Comparison of ENCODE assay signal across 9 cellular contexts in the genomic region with DNA sequence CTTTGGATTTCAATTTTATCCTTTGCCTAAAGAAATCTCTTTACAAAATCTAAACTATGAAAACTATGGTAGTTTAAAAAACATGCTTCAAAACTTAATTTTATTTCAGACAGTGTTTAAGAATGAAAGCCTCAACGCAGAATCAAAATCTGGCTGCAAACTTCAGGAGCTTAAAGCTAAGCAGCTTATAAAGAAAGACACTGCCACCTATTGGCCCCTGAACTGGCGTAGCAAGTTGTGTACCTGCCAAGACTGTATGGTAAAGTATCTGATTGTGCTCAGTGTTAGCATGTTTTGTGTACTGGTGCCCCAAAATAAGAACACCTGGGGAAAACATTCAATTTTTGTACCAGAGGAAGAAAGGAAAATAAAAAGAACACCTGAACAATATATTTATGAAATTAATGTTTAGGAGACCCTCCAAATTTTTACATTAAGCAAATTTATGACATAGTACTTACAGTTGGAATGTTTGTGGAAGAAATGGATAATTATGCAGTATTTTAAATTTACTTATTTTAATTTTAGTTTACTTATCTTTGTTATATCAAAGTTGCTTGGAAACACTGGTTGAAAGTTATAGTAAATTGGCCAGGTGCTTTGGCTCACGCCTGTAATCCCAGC. TPM values are rescaled to one million over a fixed set of nuclear protein-coding genes. Genes with fewer than 3 reads are reported as not detected.
A peak's percentile ranks its signal among the peaks of the same experiment; 100 is the strongest.
DNase-seq lines count a peak whose midpoint lies in the region; ATAC-seq lines count a peak whose summit lies in the region.
"Had no signal": no experiment of that assay in that cellular context is flagged by ENCODE, and none has a peak within 500 bp of the region (broad histone marks: within the 10 kb centered on the region; RNA-seq: fewer than 3 reads in every experiment).

No MANE protein-coding gene starts in this region.

- peak; percentile 82 for ATAC-seq in GM21576 (IDR thresholded peaks at IDR 0.05; ENCODE audit: unreplicated experiment)
- ATAC-seq in naive thymus-derived CD4-positive, alpha-beta T cell: peak; percentile 87

- CTCF ChIA-PET in naive thymus-derived CD4-positive, alpha-beta T cell (lab: Charles Lee): interaction anchor here (0.6 to 2.3 kb wide), 11 partner anchors 11 to 1661 kb away, joined by 3 to 21 read pairs (median 4); partner anchors contain the start of genes LYSET and MOAP1

- DNase-seq in DMS53 treated with DMSO at 0.1 percent for 48 hours (lab: John Stamatoyannopoulos, UW; ENCODE audit: unreplicated experiment): peak; percentile 11
- peak; percentile 30 for DNase-seq in NCI-H128 (lab: John Stamatoyannopoulos, UW; ENCODE audit: unreplicated experiment)
- peak; percentile 20 for DNase-seq in T-helper 9 cell
- peak in 2 of 3 donors; percentile 22 to 36 for DNase-seq in effector memory CD4-positive, alpha-beta T cell
- DNase-seq in naive thymus-derived CD4-positive, alpha-beta T cell: peak in 7 of 9 donors; percentile 27 to 66 (median 56)
- DNase-seq in posterior cingulate gyrus: no peak
- DNase-seq in hepatic stellate cell (ENCODE audit: low spot score): no peak

- peaks cover 9 to 34% (median 23%) of the 10 kb centered on the region in 5 donors for H3K36me3 Mint-ChIP-seq in naive thymus-derived CD4-positive, alpha-beta T cell

- no peaks in the 10 kb centered on the region for H3K27me3 Mint-ChIP-seq in naive thymus-derived CD4-positive, alpha-beta T cell
- H3K27me3 Mint-ChIP-seq: activated naive CD8-positive, alpha-beta T cell had no signal

- peaks cover 0 to 4% (median 0%) of the 10 kb centered on the region in 7 donors for H3K4me1 Mint-ChIP-seq in naive thymus-derived CD4-positive, alpha-beta T cell

- H3K4me3 ChIP-seq in effector memory CD4-positive, alpha-beta T cell (ENCODE audit: insufficient read depth, low read depth, low read length, poor library complexity, severe bottlenecking): no peak overlapping the region
- no peak overlapping the region for H3K4me3 ChIP-seq in naive thymus-derived CD4-positive, alpha-beta T cell (ENCODE audit: low read length)

- POLR2A ChIA-PET in naive thymus-derived CD4-positive, alpha-beta T cell (lab: Charles Lee): interaction anchor here (0.8 to 1.0 kb wide), 2 partner anchors 33 to 106 kb away, joined by 3 read pairs; no protein-coding TSS in a partner anchor

- intact Hi-C loops in naive thymus-derived CD4-positive, alpha-beta T cell (cut with micrococcal nuclease): loop anchor here (1.0 kb wide), 6 partner anchors 34 to 267 kb away; partner anchors contain the start of genes LYSET (in 1 of the 2) and MOAP1 (in 1 of the 2)
- intact Hi-C loops in posterior cingulate gyrus (cut with DNase I): no loop called here

- no peak overlapping the region for H3K4me3 Mint-ChIP-seq in naive thymus-derived CD4-positive, alpha-beta T cell
- H3K4me3 Mint-ChIP-seq: activated naive CD8-positive, alpha-beta T cell had no signal

- no peaks in the 10 kb centered on the region for H3K27me3 ChIP-seq in effector memory CD4-positive, alpha-beta T cell (replicated peaks; ENCODE audit: control insufficient read depth, insufficient read depth, low read length, poor library complexity, severe bottlenecking)
- no peaks in the 10 kb centered on the region for H3K27me3 ChIP-seq in naive thymus-derived CD4-positive, alpha-beta T cell (ENCODE audit: control insufficient read depth in 2 of 2, insufficient read depth in 2 of 2, low read length in 2 of 2)

- peaks cover 50% of the 10 kb centered on the region for H3K36me3 ChIP-seq in effector memory CD4-positive, alpha-beta T cell (ENCODE audit: control insufficient read depth, insufficient read depth, low read length)
- H3K36me3 ChIP-seq in naive thymus-derived CD4-positive, alpha-beta T cell (ENCODE audit: control insufficient read depth in 2 of 3, insufficient read depth in 3 of 3, low read length in 3 of 3): peaks cover 0 to 58% (median 9%) of the 10 kb centered on the region in 3 experiments

- H3K9me3 ChIP-seq in effector memory CD4-positive, alpha-beta T cell (ENCODE audit: control insufficient read depth, low read length): no peaks in the 10 kb centered on the region
- no peaks in the 10 kb centered on the region for H3K9me3 ChIP-seq in naive thymus-derived CD4-positive, alpha-beta T cell (ENCODE audit: control insufficient read depth in 2 of 3, low read length in 3 of 3)

- H3K9me3 Mint-ChIP-seq in naive thymus-derived CD4-positive, alpha-beta T cell: no peaks in the 10 kb centered on the region

- H3K27ac ChIP-seq in effector memory CD4-positive, alpha-beta T cell (ENCODE audit: insufficient read depth, low read length, poor library complexity, severe bottlenecking): no peak overlapping the region
- H3K27ac ChIP-seq in naive thymus-derived CD4-positive, alpha-beta T cell (ENCODE audit: low read depth, low read length): no peak overlapping the region

- no peak overlapping the region for H3K27ac Mint-ChIP-seq in naive thymus-derived CD4-positive, alpha-beta T cell
- H3K27ac Mint-ChIP-seq: activated naive CD8-positive, alpha-beta T cell had no signal

- H3K4me1 ChIP-seq in effector memory CD4-positive, alpha-beta T cell (ENCODE audit: control insufficient read depth, insufficient read depth, low read length, poor library complexity, severe bottlenecking): no peaks in the 10 kb centered on the region
- H3K4me1 ChIP-seq in naive thymus-derived CD4-positive, alpha-beta T cell (ENCODE audit: control insufficient read depth in 2 of 2, insufficient read depth in 2 of 2, low read length in 2 of 2): no peaks in the 10 kb centered on the region

RNA-seq across cellular contexts. Expression of gene UBR7, which starts 12.2 kb away (rescaled TPM):
- total RNA-seq in naive thymus-derived CD4-positive, alpha-beta T cell: 10 to 100 TPM; 10.1 to 31.3 (median 13.5) TPM
- polyA plus RNA-seq in naive thymus-derived CD4-positive, alpha-beta T cell: 10 to 100 TPM; 26.6 to 27.8 TPM

RNA-seq across cellular contexts. Expression of gene GON7, which starts 12.3 kb away (rescaled TPM):
- 10 to 100 TPM in 2 of 5 experiments, 1 to 10 TPM in 3; 3.5 to 17.4 (median 8.3) TPM for total RNA-seq in naive thymus-derived CD4-positive, alpha-beta T cell
- polyA plus RNA-seq in naive thymus-derived CD4-positive, alpha-beta T cell: 10 to 100 TPM; 12.4 to 19.2 TPM

RNA-seq across cellular contexts. Expression of gene LYSET, which starts 34.1 kb away (rescaled TPM):
- 10 to 100 TPM in 4 of 5 experiments, 1 to 10 TPM in 1; 8.0 to 26.6 (median 12.4) TPM for total RNA-seq in naive thymus-derived CD4-positive, alpha-beta T cell
- polyA plus RNA-seq in naive thymus-derived CD4-positive, alpha-beta T cell: 10 to 100 TPM; 42.1 to 47.7 TPM

RNA-seq across cellular contexts. Expression of gene MOAP1, which starts 34.5 kb away (rescaled TPM):
- total RNA-seq in naive thymus-derived CD4-positive, alpha-beta T cell: 100 to 1,000 TPM in 1 of 5 experiments, 10 to 100 TPM in 4; 20.5 to 102 (median 43.6) TPM
- polyA plus RNA-seq in naive thymus-derived CD4-positive, alpha-beta T cell: 10 to 100 TPM; 59.4 to 80.8 TPM

Comparison
In these comparisons a context has a peak if more than half of its experiments do, and no peak if none do; other contexts are left out.
1. DNase-seq: peak in DMS53 treated with DMSO at 0.1 percent for 48 hours (single experiment), NCI-H128 (single experiment), T-helper 9 cell (single experiment), effector memory CD4-positive, alpha-beta T cell (2 of 3) and naive thymus-derived CD4-positive, alpha-beta T cell (7 of 9); none in posterior cingulate gyrus (0 of 10) and hepatic stellate cell (single experiment).